In the genomic region with DNA sequence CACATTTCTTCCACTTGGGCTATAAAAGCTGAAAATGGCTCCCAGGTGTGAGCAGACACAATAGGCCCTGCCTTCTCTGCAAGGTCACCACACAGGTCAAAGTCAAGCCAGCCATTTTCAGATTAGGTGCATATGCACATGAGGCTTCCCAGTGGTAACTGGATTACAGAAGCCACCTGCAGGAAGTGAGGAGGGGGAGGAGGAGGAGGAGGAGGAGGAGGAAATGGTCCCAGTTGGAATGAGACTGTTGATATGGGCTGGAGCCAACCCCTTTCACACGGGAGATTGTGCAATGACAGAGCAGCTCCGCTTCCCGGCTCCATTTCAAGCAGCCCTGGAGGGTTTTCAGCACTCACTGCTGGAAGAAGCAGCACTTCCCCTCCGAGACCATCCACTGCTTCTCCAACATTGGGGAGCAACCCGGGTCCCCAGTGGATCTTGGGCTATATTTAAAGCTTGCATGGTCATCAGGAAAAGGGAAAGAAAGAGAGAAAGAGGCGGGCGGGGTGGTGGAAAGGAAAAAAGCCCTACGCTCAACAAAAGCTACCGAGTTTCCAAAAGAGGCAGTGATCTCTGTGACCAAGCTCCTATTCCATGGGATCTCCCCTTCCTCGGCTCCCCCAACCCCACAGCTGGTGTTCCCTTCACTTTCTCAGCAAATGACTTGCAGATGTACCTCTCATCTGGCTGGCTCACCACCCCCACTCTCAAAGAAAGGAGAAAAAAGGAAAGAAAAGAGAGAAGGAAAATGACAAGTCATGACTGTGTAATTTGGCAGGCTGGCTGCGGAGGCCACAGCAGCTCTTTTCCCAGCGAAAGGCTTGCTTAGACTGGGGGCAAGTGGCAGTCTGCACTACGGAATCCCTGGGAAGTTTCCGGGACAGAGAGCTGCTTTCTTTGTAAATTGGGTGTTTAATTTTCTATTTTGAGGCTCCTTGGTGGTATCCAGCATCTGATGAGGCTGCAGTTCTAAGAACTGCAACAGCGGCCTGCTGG, we compare ENCODE assay signal across 8 cellular contexts. TPM values are rescaled to one million over a fixed set of nuclear protein-coding genes. Genes with fewer than 3 reads are reported as not detected.
A peak's percentile ranks its signal among the peaks of the same experiment; 100 is the strongest.
DNase-seq lines count a peak whose midpoint lies in the region; ATAC-seq and TF ChIP-seq lines count a peak whose summit lies in the region.

No MANE protein-coding gene starts in this region.

- H3K4me1 ChIP-seq in tibial nerve = peaks cover 0 to 57% (median 29%) of the 10 kb centered on the region in 4 donors
- H3K4me1 ChIP-seq in HAP-1 = peaks cover 3% of the 10 kb centered on the region; the same call in 1 of the 2 replicates

- WGBS in tibial nerve, 2 donors = 20 to 22% methylated on average over 15 of the region's 15 CpGs

- TF ChIP-seq CTCF in AG10803 (conservative IDR thresholded peaks at IDR 0.05; ENCODE audit: low read length) = no peak; the same call in 1 of the 2 replicates
- no peak for TF ChIP-seq CTCF in tibial nerve (IDR thresholded peaks at IDR 0.05)

- peaks cover 0 to 11% of the 10 kb centered on the region in 2 donors for H3K36me3 Mint-ChIP-seq in activated naive CD4-positive, alpha-beta T cell treated with anti-CD3 and anti-CD28 coated beads, Interleukin-2, amount 50 U/mL, for 72 hours

- TF ChIP-seq EP300 in tibial nerve (IDR thresholded peaks at IDR 0.05) = peak in 1 of 2 donors; percentile 40

- H3K27me3 ChIP-seq in tibial nerve (no peaks in the 10 kb centered on the region), HAP-1 (ENCODE audit: low read depth) (no peaks in the 10 kb centered on the region)

- H3K36me3 ChIP-seq in tibial nerve (no peaks in the 10 kb centered on the region), HAP-1 (replicated peaks) (no peaks in the 10 kb centered on the region)

- peak; percentile 80 for DNase-seq in AG10803 (ENCODE audit: low read depth)
- DNase-seq in NCI-H2029 (lab: John Stamatoyannopoulos, UW) = peak; percentile 87
- peak in 24 of 61 donors; percentile 9 to 60 (median 24) for DNase-seq in caudate nucleus (lab: John Stamatoyannopoulos, UW)
- peak; percentile 73 for DNase-seq in left lobe of liver (ENCODE audit: low spot score)
- DNase-seq in tibial nerve (ENCODE audit: low spot score in 2 of 2) = peak; percentile 65 to 79
- no peak for DNase-seq in NCI-H1436 (lab: John Stamatoyannopoulos, UW)
- no peak for DNase-seq in HAP-1 (ENCODE audit: low spot score in 2 of 2)
- DNase-seq in activated naive CD4-positive, alpha-beta T cell treated with anti-CD3 and anti-CD28 coated beads, Interleukin-2, amount 50 U/mL, for 72 hours (ENCODE audit: low spot score in 2 of 2) = no peak

- H3K27ac ChIP-seq in caudate nucleus (ENCODE audit: low read depth, low read length) (peak overlapping the region; percentile 4), tibial nerve (peak overlapping the region; percentile 65 to 82 (median 77))

- no peak overlapping the region for H3K27ac Mint-ChIP-seq in activated naive CD4-positive, alpha-beta T cell treated with anti-CD3 and anti-CD28 coated beads, Interleukin-2, amount 50 U/mL, for 72 hours

- H3K9me3 ChIP-seq in tibial nerve = no peaks in the 10 kb centered on the region
- no peaks in the 10 kb centered on the region for H3K9me3 ChIP-seq in HAP-1

- in situ Hi-C loops in HAP-1 (cut with MboI; ENCODE audit: low sequenced_read_pairs) = no loop called here

- ATAC-seq in left lobe of liver = peak; percentile 90
- no peak for ATAC-seq in activated naive CD4-positive, alpha-beta T cell treated with anti-CD3 and anti-CD28 coated beads, Interleukin-2, amount 50 U/mL, for 72 hours

- TF ChIP-seq POLR2A in tibial nerve (IDR thresholded peaks at IDR 0.05) = no peak

- H3K4me3 ChIP-seq in AG10803 (ENCODE audit: low read length) = peak overlapping the region; percentile 45
- no peak overlapping the region for H3K4me3 ChIP-seq in tibial nerve
- H3K4me3 ChIP-seq in HAP-1 = no peak overlapping the region

- no peaks in the 10 kb centered on the region for H3K9me3 Mint-ChIP-seq in activated naive CD4-positive, alpha-beta T cell treated with anti-CD3 and anti-CD28 coated beads, Interleukin-2, amount 50 U/mL, for 72 hours

RNA-seq across cellular contexts. Expression of a gene that starts 58.3 kb away (rescaled TPM):
- 18.6 TPM for total RNA-seq in left lobe of liver
- 10 to 100 TPM; 48.6 to 58.6 (median 52.5) TPM for total RNA-seq in tibial nerve
- 10 to 100 TPM; 28.2 to 39.1 TPM for total RNA-seq in activated naive CD4-positive, alpha-beta T cell treated with anti-CD3 and anti-CD28 coated beads, Interleukin-2, amount 50 U/mL, for 72 hours

Comparison
In these comparisons a context has a peak if more than half of its experiments do, and no peak if none do; other contexts are left out.
1. DNase-seq: peak in AG10803 (single experiment), NCI-H2029 (single experiment), left lobe of liver (single experiment) and tibial nerve (2 of 2); none in NCI-H1436 (single experiment), HAP-1 (0 of 2) and activated naive CD4-positive, alpha-beta T cell treated with anti-CD3 and anti-CD28 coated beads, Interleukin-2, amount 50 U/mL, for 72 hours (0 of 2).